ENCODE assay signal across 8 cellular contexts in the genomic region with DNA sequence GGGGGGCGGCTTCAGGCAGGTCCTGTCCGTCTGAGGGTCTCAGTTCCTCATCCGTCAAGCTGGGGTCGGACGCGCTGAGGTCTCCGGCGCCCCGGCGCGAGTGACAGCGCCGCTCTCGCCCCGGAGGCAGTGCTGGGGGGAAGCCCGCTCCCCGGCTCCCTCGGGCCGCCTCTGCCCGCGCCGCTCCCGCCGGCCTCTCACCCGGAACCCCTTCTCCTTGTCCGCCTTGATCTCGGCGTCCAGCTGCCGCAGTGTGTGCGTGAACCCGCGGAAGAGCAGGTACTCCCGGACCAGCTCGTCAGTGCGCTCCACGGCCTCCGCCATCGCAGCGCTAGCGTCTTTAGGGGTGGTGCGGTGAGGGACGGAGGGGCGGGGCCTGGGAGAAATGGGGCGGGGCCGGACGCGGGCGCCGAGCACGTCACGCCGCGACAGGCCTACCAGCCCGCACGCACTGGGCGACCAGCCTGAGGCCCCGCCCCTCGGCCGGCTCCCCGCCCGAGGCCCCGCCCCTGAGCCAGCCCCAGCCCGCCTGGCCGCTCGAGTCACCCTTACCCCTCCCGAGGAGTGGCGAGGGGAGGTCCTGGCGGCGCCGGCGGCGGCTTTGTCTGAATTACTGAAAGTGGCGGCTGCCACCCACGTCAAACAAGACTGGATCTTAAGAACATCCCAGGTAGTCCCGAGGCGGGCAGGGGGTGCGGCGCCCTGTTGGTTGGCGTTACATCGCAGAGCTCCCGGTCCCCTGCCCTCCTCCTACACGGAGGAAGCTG. TPM values are rescaled to one million over a fixed set of nuclear protein-coding genes. Genes with fewer than 3 reads are reported as not detected.
DNase-seq lines count a peak whose midpoint lies in the region; ATAC-seq and TF ChIP-seq lines count a peak whose summit lies in the region.

A gene (minus strand): TSS at position 348 of the 767 bp plus-strand sequence. CDS start 24 bp downstream, at position 324.

- H3K36me3 Mint-ChIP-seq in CD14-positive monocyte, result peaks cover 7 to 13% of the 10 kb centered on the region in 2 donors
- H3K36me3 Mint-ChIP-seq in activated CD4-positive, alpha-beta T cell treated with anti-CD3 and anti-CD28 coated beads, Interleukin-2, amount 10 ng/mL, durations not matched to agents 7 days and 5 days (ENCODE audit: low read depth), result peaks cover under 1% of the 10 kb centered on the region

- H3K4me3 ChIP-seq in coronary artery, result peak within 1 kb of the TSS; percentile 87
- peak within 1 kb of the TSS; percentile 65 to 87 for H3K4me3 ChIP-seq in left lung

- no peaks in the 10 kb centered on the region for H3K36me3 ChIP-seq in left lung

- H3K4me1 ChIP-seq in left lung, result peaks cover 28 to 46% of the 10 kb centered on the region in 2 donors

- DNase-seq in CD14-positive monocyte (ENCODE audit: low spot score) (peak; percentile 95), NCI-H69 (lab: John Stamatoyannopoulos, UW) (peak; percentile 96), coronary artery (ENCODE audit: low spot score) (peak; percentile 98), left lung (peak; percentile 97 to 100)
- DNase-seq in activated CD4-positive, alpha-beta T cell treated with anti-CD3 and anti-CD28 coated beads, Interleukin-2, amount 10 ng/mL, durations not matched to agents 7 days and 5 days, result peak; percentile 95
- peak; percentile 97 to 98 for DNase-seq in stimulated activated CD4-positive, alpha-beta T cell treated with anti-CD3 and anti-CD28 coated beads, Interleukin-2, amount 100 ng/mL, for 48 hours

- peak within 1 kb of the TSS; percentile 94 to 96 for H3K27ac ChIP-seq in coronary artery
- H3K27ac ChIP-seq in left lung, result peak within 1 kb of the TSS; percentile 88

- H3K27ac Mint-ChIP-seq in CD14-positive monocyte, result peak within 1 kb of the TSS; percentile 91 to 99 (median 98)
- H3K27ac Mint-ChIP-seq in activated CD4-positive, alpha-beta T cell treated with anti-CD3 and anti-CD28 coated beads, Interleukin-2, amount 10 ng/mL, durations not matched to agents 7 days and 5 days, result peak within 1 kb of the TSS; percentile 99

- peak within 1 kb of the TSS; percentile 94 to 98 for H3K4me3 Mint-ChIP-seq in CD14-positive monocyte
- peak within 1 kb of the TSS; percentile 95 for H3K4me3 Mint-ChIP-seq in activated CD4-positive, alpha-beta T cell treated with anti-CD3 and anti-CD28 coated beads, Interleukin-2, amount 10 ng/mL, durations not matched to agents 7 days and 5 days

- H3K27me3 Mint-ChIP-seq in CD14-positive monocyte (ENCODE audit: low read depth in 3 of 3), result peaks cover 1 to 9% (median 2%) of the 10 kb centered on the region in 3 donors
- H3K27me3 Mint-ChIP-seq in activated CD4-positive, alpha-beta T cell treated with anti-CD3 and anti-CD28 coated beads, Interleukin-2, amount 10 ng/mL, durations not matched to agents 7 days and 5 days, result no peaks in the 10 kb centered on the region

- H3K9me3 ChIP-seq in left lung, result no peaks in the 10 kb centered on the region

- peaks cover 44% of the 10 kb centered on the region for H3K4me1 Mint-ChIP-seq in CD14-positive monocyte
- peaks cover 30% of the 10 kb centered on the region for H3K4me1 Mint-ChIP-seq in activated CD4-positive, alpha-beta T cell treated with anti-CD3 and anti-CD28 coated beads, Interleukin-2, amount 10 ng/mL, durations not matched to agents 7 days and 5 days

- H3K27me3 ChIP-seq in left lung, result no peaks in the 10 kb centered on the region

- POLR2A ChIA-PET in activated CD4-positive, alpha-beta T cell treated with anti-CD3 and anti-CD28 coated beads, Interleukin-2, amount 10 ng/mL, durations not matched to agents 7 days and 5 days (lab: Charles Lee), result no interaction called here

- no peaks in the 10 kb centered on the region for H3K9me3 Mint-ChIP-seq in CD14-positive monocyte
- H3K9me3 Mint-ChIP-seq in activated CD4-positive, alpha-beta T cell treated with anti-CD3 and anti-CD28 coated beads, Interleukin-2, amount 10 ng/mL, durations not matched to agents 7 days and 5 days, result no peaks in the 10 kb centered on the region

- TF ChIP-seq CTCF in CD14-positive monocyte (IDR thresholded peaks at IDR 0.05) (no peak), coronary artery (IDR thresholded peaks at IDR 0.05) (no peak), left lung (IDR thresholded peaks at IDR 0.05) (no peak)

- CTCF ChIA-PET in activated CD4-positive, alpha-beta T cell treated with anti-CD3 and anti-CD28 coated beads, Interleukin-2, amount 10 ng/mL, durations not matched to agents 7 days and 5 days (lab: Charles Lee), result interaction anchor here (1.1 to 1.5 kb wide), 4 partner anchors 17 to 42 kb away, joined by 3 to 5 read pairs (median 3); no protein-coding TSS in a partner anchor

- intact Hi-C loops in CD14-positive monocyte (cut with micrococcal nuclease), result loop anchor here (5.0 kb wide), 2 partner anchors 39 to 64 kb away; a partner anchor contains a TSS
- intact Hi-C loops in left lung (cut with DNase I), result no loop called here

- ATAC-seq in GM19395 (IDR thresholded peaks at IDR 0.05; ENCODE audit: unreplicated experiment) (peak; percentile 78), HG03558 (IDR thresholded peaks at IDR 0.05; ENCODE audit: extremely low read depth, unreplicated experiment) (peak; percentile 64), left lung (peak; percentile 95)

RNA-seq across cellular contexts. Expression of the gene that starts here (rescaled TPM):
- 1 to 10 TPM; 2.5 to 3.9 TPM for polyA plus RNA-seq in CD14-positive monocyte
- total RNA-seq in activated CD4-positive, alpha-beta T cell treated with anti-CD3 and anti-CD28 coated beads, Interleukin-2, amount 10 ng/mL, durations not matched to agents 7 days and 5 days, result 10 to 100 TPM; 15.5 to 17.3 TPM
- 10 to 100 TPM; 22.9 to 27.9 TPM for total RNA-seq in left lung

Comparison
In these comparisons a context has a peak if more than half of its experiments do, and no peak if none do; other contexts are left out.
1. Peak in every context shown above with its lines: DNase-seq, ATAC-seq, H3K4me3 ChIP-seq and H3K27ac ChIP-seq.
2. intact Hi-C loops: an anchor here in CD14-positive monocyte (5.0 kb wide); none called in left lung.